8 cellular contexts compared by ENCODE assay signal in the genomic region with DNA sequence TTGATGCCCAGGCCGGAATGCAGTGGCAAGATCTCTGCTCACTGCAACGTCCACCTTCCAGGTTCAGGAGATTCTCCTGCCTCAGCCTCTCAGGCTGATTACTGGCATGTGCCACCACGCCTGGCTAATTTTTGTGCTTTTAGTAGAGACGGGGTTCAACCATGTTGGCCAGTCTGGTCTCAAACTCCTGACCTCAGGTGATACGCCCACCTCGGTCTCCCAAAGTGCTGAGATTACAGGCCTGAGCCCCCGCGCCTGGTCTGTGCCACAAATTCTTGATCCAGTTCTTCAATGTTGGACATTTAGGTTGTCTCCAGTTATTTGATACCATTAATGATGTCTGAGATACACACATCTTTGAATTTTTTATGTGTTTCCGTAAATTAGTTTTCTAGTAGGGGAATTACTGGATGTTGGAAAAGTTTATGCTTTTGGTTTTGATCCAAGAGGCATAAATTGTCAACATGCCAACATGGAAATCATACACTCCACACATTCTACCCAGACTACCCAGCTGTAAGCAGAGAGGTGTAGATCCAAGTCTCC. TPM values are rescaled to one million over a fixed set of nuclear protein-coding genes. Genes with fewer than 3 reads are reported as not detected.
DNase-seq lines count a peak whose midpoint lies in the region; ATAC-seq and FAIRE-seq lines count a peak whose summit lies in the region.

No MANE protein-coding gene starts in this region.

- peaks cover 23% of the 10 kb centered on the region for H3K36me3 Mint-ChIP-seq in activated CD8-positive, alpha-beta T cell treated with anti-CD3 and anti-CD28 coated beads, Interleukin-2, amount 10 ng/mL, durations not matched to agents 7 days and 5 days (ENCODE audit: low read depth)

- intact Hi-C loops in right cardiac atrium (cut with DNase I): loop anchor here in 2 of 4 donors (10.0 kb wide), 2 partner anchors 49 to 89 kb away; partner anchors contain the start of gene SLC25A30 (in 1 of the 2)

- H3K9me3 ChIP-seq in HAP-1: no peaks in the 10 kb centered on the region
- no peaks in the 10 kb centered on the region for H3K9me3 ChIP-seq in right cardiac atrium (ENCODE audit: control insufficient read depth, low read length)
- H3K9me3 ChIP-seq in small intestine (ENCODE audit: control insufficient read depth, low read depth): no peaks in the 10 kb centered on the region

- H3K4me3 ChIP-seq in HAP-1: peak overlapping the region; percentile 97
- peak overlapping the region; percentile 76 for H3K4me3 ChIP-seq in right cardiac atrium (ENCODE audit: low read length)
- H3K4me3 ChIP-seq in small intestine (ENCODE audit: low read depth in 1 of 2, low read length in 2 of 2): no peak overlapping the region

- H3K27ac Mint-ChIP-seq in activated CD8-positive, alpha-beta T cell treated with anti-CD3 and anti-CD28 coated beads, Interleukin-2, amount 10 ng/mL, durations not matched to agents 7 days and 5 days: peak overlapping the region; percentile 90

- H3K27me3 ChIP-seq in HAP-1 (ENCODE audit: low read depth): no peaks in the 10 kb centered on the region
- no peaks in the 10 kb centered on the region for H3K27me3 ChIP-seq in right cardiac atrium (ENCODE audit: control insufficient read depth, insufficient read depth)
- H3K27me3 ChIP-seq in small intestine (ENCODE audit: control insufficient read depth in 2 of 2, insufficient read depth in 2 of 2, low read length in 2 of 2): no peaks in the 10 kb centered on the region

- 82% methylated on average over 9 of the region's 9 CpGs for WGBS in right cardiac atrium
- WGBS in small intestine, 3 donors: 72 to 77% (median 76%) methylated on average over 9 of the region's 9 CpGs

- in situ Hi-C loops in HAP-1 (cut with MboI; ENCODE audit: low sequenced_read_pairs): no loop called here

- peaks cover 38% of the 10 kb centered on the region for H3K4me1 Mint-ChIP-seq in activated CD8-positive, alpha-beta T cell treated with anti-CD3 and anti-CD28 coated beads, Interleukin-2, amount 10 ng/mL, durations not matched to agents 7 days and 5 days (ENCODE audit: low read depth)

- H3K27ac ChIP-seq in right cardiac atrium (ENCODE audit: low read length): peak overlapping the region; percentile 91
- peak overlapping the region; percentile 62 to 96 for H3K27ac ChIP-seq in small intestine (ENCODE audit: low read depth in 1 of 2, low read length in 1 of 2)

- DNase-seq in HAP-1 (ENCODE audit: low spot score in 2 of 2): no peak
- no peak for DNase-seq in activated CD8-positive, alpha-beta T cell treated with anti-CD3 and anti-CD28 coated beads, Interleukin-2, amount 10 ng/mL, durations not matched to agents 7 days and 5 days
- DNase-seq in right cardiac atrium: peak in 1 of 3 donors; percentile 57
- no peak for DNase-seq in small intestine
- no peak for DNase-seq in DMS53 treated with DMSO at 0.1 percent for 48 hours (lab: John Stamatoyannopoulos, UW; ENCODE audit: unreplicated experiment)
- DNase-seq in NCI-H2196 treated with DMSO at 0.1 percent for 48 hours (lab: John Stamatoyannopoulos, UW; ENCODE audit: unreplicated experiment): no peak

- FAIRE-seq in small intestine (lab: Jason Lieb, UNC): no peak

- H3K9me3 Mint-ChIP-seq in activated CD8-positive, alpha-beta T cell treated with anti-CD3 and anti-CD28 coated beads, Interleukin-2, amount 10 ng/mL, durations not matched to agents 7 days and 5 days (ENCODE audit: insufficient read depth): no peaks in the 10 kb centered on the region

- CTCF ChIA-PET in activated CD8-positive, alpha-beta T cell treated with anti-CD3 and anti-CD28 coated beads, Interleukin-2, amount 10 ng/mL, durations not matched to agents 7 days and 5 days (lab: Charles Lee): interaction anchor here (0.6 to 1.7 kb wide), 7 partner anchors 15 to 93 kb away, joined by 3 to 7 read pairs (median 4); partner anchors contain the start of gene SLC25A30

- H3K4me1 ChIP-seq in HAP-1 (peaks cover 12% of the 10 kb centered on the region), right cardiac atrium (ENCODE audit: control insufficient read depth, insufficient read depth, low read length) (peaks cover 3% of the 10 kb centered on the region), small intestine (ENCODE audit: control insufficient read depth in 2 of 2, insufficient read depth in 1 of 2, low read depth in 1 of 2, low read length in 1 of 2) (peaks cover 2 to 6% of the 10 kb centered on the region in 2 donors)

- peak overlapping the region; percentile 81 for H3K4me3 Mint-ChIP-seq in activated CD8-positive, alpha-beta T cell treated with anti-CD3 and anti-CD28 coated beads, Interleukin-2, amount 10 ng/mL, durations not matched to agents 7 days and 5 days

- peaks cover 6% of the 10 kb centered on the region; the same call in 1 of the 2 replicates for H3K36me3 ChIP-seq in HAP-1 (replicated peaks)
- no peaks in the 10 kb centered on the region for H3K36me3 ChIP-seq in small intestine (ENCODE audit: control insufficient read depth in 2 of 2, insufficient read depth in 2 of 2, low read length in 2 of 2)

- ATAC-seq in activated CD8-positive, alpha-beta T cell treated with anti-CD3 and anti-CD28 coated beads, Interleukin-2, amount 10 ng/mL, durations not matched to agents 7 days and 5 days: no peak
- ATAC-seq in right cardiac atrium (no peak), HG03196 (IDR thresholded peaks at IDR 0.05; ENCODE audit: unreplicated experiment) (no peak), HG02798 (IDR thresholded peaks at IDR 0.05; ENCODE audit: poor library complexity, unreplicated experiment) (no peak)

- POLR2A ChIA-PET in activated CD8-positive, alpha-beta T cell treated with anti-CD3 and anti-CD28 coated beads, Interleukin-2, amount 10 ng/mL, durations not matched to agents 7 days and 5 days (lab: Charles Lee): interaction anchor here (1.0 to 2.4 kb wide), 9 partner anchors 9 to 123 kb away, joined by 3 to 11 read pairs (median 5); partner anchors contain the start of genes SLC25A30 and TPT1

- H3K27me3 Mint-ChIP-seq in activated CD8-positive, alpha-beta T cell treated with anti-CD3 and anti-CD28 coated beads, Interleukin-2, amount 10 ng/mL, durations not matched to agents 7 days and 5 days (ENCODE audit: low read depth): no peaks in the 10 kb centered on the region

RNA-seq across cellular contexts. Expression of gene COG3, which starts 0.5 kb away (rescaled TPM):
- 10 to 100 TPM; 22.0 to 23.1 TPM for total RNA-seq in activated CD8-positive, alpha-beta T cell treated with anti-CD3 and anti-CD28 coated beads, Interleukin-2, amount 10 ng/mL, durations not matched to agents 7 days and 5 days
- 10 to 100 TPM; 16.2 to 23.9 (median 17.9) TPM for total RNA-seq in right cardiac atrium
- 10.4 TPM for polyA plus RNA-seq in right cardiac atrium
- polyA plus RNA-seq in small intestine: 10 to 100 TPM; 15.9 to 29.4 (median 18.6) TPM

RNA-seq across cellular contexts. Expression of gene SLC25A30, which starts 46.0 kb away (rescaled TPM):
- 10 to 100 TPM; 19.0 to 19.7 TPM for total RNA-seq in activated CD8-positive, alpha-beta T cell treated with anti-CD3 and anti-CD28 coated beads, Interleukin-2, amount 10 ng/mL, durations not matched to agents 7 days and 5 days
- 10 to 100 TPM; 54.9 to 72.2 (median 63.7) TPM for total RNA-seq in right cardiac atrium
- 29.8 TPM for polyA plus RNA-seq in right cardiac atrium
- polyA plus RNA-seq in small intestine: 1 to 10 TPM; 2.4 to 5.2 (median 3.8) TPM

Comparison
In these comparisons a context has a peak if more than half of its experiments do, and no peak if none do; other contexts are left out.
1. H3K4me3 ChIP-seq: peak in HAP-1 (single experiment) and right cardiac atrium (single experiment); none in small intestine (0 of 2).